In the genomic region with DNA sequence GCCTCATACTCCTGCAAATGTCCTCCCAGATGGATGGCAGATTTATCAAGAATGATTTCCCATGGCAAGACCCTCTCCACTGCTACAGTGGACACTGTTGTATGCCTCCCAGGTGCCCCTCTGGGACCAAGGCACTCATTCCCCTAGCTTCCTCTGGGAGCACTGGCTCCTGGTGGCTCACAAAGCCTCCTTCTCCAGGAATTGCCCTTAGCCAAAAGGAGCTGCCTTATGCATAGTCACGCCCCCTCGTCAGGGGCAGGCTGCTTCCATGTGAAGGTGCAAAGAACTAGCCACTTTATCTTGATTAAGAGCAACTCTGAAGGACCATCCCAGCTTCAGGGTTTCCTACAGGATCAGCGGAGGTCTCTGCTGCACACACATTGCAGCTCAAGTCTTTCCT, we compare ENCODE assay signal across 2 cellular contexts.
A peak's percentile ranks its signal among the peaks of the same experiment; 100 is the strongest.
TF ChIP-seq lines count a peak whose summit lies in the region.

No MANE protein-coding gene starts in this region.

TF ChIP-seq in GM23338, 12 proteins besides CTCF, POLR2A, EP300 and RAD21 (continued from another document):
- TF ChIP-seq, protein P1, sequence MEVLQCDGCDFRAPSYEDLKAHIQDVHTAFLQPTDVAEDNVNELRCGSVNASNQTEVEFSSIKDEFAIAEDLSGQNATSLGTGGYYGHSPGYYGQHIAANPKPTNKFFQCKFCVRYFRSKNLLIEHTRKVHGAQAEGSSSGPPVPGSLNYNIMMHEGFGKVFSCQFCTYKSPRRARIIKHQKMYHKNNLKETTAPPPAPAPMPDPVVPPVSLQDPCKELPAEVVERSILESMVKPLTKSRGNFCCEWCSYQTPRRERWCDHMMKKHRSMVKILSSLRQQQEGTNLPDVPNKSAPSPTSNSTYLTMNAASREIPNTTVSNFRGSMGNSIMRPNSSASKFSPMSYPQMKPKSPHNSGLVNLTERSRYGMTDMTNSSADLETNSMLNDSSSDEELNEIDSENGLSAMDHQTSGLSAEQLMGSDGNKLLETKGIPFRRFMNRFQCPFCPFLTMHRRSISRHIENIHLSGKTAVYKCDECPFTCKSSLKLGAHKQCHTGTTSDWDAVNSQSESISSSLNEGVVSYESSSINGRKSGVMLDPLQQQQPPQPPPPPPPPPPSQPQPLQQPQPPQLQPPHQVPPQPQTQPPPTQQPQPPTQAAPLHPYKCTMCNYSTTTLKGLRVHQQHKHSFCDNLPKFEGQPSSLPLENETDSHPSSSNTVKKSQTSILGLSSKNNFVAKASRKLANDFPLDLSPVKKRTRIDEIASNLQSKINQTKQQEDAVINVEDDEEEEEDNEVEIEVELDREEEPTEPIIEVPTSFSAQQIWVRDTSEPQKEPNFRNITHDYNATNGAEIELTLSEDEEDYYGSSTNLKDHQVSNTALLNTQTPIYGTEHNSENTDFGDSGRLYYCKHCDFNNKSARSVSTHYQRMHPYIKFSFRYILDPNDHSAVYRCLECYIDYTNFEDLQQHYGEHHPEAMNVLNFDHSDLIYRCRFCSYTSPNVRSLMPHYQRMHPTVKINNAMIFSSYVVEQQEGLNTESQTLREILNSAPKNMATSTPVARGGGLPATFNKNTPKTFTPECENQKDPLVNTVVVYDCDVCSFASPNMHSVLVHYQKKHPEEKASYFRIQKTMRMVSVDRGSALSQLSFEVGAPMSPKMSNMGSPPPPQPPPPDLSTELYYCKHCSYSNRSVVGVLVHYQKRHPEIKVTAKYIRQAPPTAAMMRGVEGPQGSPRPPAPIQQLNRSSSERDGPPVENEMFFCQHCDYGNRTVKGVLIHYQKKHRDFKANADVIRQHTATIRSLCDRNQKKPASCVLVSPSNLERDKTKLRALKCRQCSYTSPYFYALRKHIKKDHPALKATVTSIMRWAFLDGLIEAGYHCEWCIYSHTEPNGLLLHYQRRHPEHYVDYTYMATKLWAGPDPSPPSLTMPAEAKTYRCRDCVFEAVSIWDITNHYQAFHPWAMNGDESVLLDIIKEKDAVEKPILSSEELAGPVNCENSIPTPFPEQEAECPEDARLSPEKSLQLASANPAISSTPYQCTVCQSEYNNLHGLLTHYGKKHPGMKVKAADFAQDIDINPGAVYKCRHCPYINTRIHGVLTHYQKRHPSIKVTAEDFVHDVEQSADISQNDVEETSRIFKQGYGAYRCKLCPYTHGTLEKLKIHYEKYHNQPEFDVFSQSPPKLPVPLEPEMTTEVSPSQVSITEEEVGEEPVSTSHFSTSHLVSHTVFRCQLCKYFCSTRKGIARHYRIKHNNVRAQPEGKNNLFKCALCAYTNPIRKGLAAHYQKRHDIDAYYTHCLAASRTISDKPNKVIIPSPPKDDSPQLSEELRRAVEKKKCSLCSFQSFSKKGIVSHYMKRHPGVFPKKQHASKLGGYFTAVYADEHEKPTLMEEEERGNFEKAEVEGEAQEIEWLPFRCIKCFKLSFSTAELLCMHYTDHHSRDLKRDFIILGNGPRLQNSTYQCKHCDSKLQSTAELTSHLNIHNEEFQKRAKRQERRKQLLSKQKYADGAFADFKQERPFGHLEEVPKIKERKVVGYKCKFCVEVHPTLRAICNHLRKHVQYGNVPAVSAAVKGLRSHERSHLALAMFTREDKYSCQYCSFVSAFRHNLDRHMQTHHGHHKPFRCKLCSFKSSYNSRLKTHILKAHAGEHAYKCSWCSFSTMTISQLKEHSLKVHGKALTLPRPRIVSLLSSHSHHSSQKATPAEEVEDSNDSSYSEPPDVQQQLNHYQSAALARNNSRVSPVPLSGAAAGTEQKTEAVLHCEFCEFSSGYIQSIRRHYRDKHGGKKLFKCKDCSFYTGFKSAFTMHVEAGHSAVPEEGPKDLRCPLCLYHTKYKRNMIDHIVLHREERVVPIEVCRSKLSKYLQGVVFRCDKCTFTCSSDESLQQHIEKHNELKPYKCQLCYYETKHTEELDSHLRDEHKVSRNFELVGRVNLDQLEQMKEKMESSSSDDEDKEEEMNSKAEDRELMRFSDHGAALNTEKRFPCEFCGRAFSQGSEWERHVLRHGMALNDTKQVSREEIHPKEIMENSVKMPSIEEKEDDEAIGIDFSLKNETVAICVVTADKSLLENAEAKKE (CRISPR knock-in tag; IDR thresholded peaks at IDR 0.05): no peak
- TF ChIP-seq CREB1 (CRISPR knock-in tag; IDR thresholded peaks at IDR 0.05; ENCODE audit: low read depth) (no peak), EZH2 (IDR thresholded peaks at IDR 0.05; ENCODE audit: low read depth, unreplicated experiment) (no peak), NANOG (IDR thresholded peaks at IDR 0.05; ENCODE audit: borderline replicate concordance) (no peak), EZH2phosphoT487 (IDR thresholded peaks at IDR 0.05; ENCODE audit: unreplicated experiment) (no peak)
TF ChIP-seq in GM23338: peak in this region for 0.

TF ChIP-seq in WTC11, 78 proteins besides CTCF, POLR2A, EP300 and RAD21 (continued from another document):
- TF ChIP-seq, protein P2, sequence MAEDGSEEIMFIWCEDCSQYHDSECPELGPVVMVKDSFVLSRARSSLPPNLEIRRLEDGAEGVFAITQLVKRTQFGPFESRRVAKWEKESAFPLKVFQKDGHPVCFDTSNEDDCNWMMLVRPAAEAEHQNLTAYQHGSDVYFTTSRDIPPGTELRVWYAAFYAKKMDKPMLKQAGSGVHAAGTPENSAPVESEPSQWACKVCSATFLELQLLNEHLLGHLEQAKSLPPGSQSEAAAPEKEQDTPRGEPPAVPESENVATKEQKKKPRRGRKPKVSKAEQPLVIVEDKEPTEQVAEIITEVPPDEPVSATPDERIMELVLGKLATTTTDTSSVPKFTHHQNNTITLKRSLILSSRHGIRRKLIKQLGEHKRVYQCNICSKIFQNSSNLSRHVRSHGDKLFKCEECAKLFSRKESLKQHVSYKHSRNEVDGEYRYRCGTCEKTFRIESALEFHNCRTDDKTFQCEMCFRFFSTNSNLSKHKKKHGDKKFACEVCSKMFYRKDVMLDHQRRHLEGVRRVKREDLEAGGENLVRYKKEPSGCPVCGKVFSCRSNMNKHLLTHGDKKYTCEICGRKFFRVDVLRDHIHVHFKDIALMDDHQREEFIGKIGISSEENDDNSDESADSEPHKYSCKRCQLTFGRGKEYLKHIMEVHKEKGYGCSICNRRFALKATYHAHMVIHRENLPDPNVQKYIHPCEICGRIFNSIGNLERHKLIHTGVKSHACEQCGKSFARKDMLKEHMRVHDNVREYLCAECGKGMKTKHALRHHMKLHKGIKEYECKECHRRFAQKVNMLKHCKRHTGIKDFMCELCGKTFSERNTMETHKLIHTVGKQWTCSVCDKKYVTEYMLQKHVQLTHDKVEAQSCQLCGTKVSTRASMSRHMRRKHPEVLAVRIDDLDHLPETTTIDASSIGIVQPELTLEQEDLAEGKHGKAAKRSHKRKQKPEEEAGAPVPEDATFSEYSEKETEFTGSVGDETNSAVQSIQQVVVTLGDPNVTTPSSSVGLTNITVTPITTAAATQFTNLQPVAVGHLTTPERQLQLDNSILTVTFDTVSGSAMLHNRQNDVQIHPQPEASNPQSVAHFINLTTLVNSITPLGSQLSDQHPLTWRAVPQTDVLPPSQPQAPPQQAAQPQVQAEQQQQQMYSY (CRISPR knock-in tag; IDR thresholded peaks at IDR 0.05): peak; percentile 81
